Comparison of ENCODE assay signal across 14 cellular contexts in genomic region chr5:40221796-40222195, GRCh38.
A peak's percentile ranks its signal among the peaks of the same experiment; 100 is the strongest.
DNase-seq lines count a peak whose midpoint lies in the region; ATAC-seq and TF ChIP-seq lines count a peak whose summit lies in the region.
"Had no signal": no experiment of that assay in that cellular context is flagged by ENCODE, and none has a peak within 500 bp of the region (broad histone marks: within the 10 kb centered on the region; RNA-seq: fewer than 3 reads in every experiment).

No MANE protein-coding gene starts in this region.

- H3K4me3 ChIP-seq in astrocyte of the cerebellum (ENCODE audit: low read depth, low read length), result no peak overlapping the region

- no peak overlapping the region for H3K27ac Mint-ChIP-seq in T-helper 17 cell
- H3K27ac Mint-ChIP-seq: T-helper 2 cell treated with Interferon-gamma antibody and Interleukin-4, amounts not matched to agents 5 μg/mL and 100 μg/mL, for 36 hours had no signal

- no peaks in the 10 kb centered on the region for H3K27me3 Mint-ChIP-seq in T-helper 17 cell

- no peak for TF ChIP-seq CTCF in astrocyte of the cerebellum (IDR thresholded peaks at IDR 0.05; ENCODE audit: low read depth, low read length, missing control alignments)

- in situ Hi-C loops in astrocyte of the cerebellum (cut with HindIII; ENCODE audit: low sequenced_read_pairs), result no loop called here

- DNase-seq in AG08396 (ENCODE audit: low spot score) (peak; percentile 43), HS-5 (ENCODE audit: low read depth) (peak; percentile 92), astrocyte of the cerebellum (ENCODE audit: low read depth) (peak; percentile 60), iris pigment epithelial cell (ENCODE audit: low read depth) (peak; percentile 81), T-helper 1 cell (no peak), left lobe of liver (ENCODE audit: low spot score) (no peak), T-helper 17 cell (no peak), superior temporal gyrus (ENCODE audit: extremely low spot score) (no peak)
- DNase-seq: activated CD4-positive, alpha-beta T cell treated with anti-CD3 and anti-CD28 coated beads, Interleukin-2, amount 50 U/mL, for 48 hours; activated naive CD4-positive, alpha-beta T cell; AML-193; DMS153 had no signal

- no peaks in the 10 kb centered on the region for H3K9me3 ChIP-seq in T-helper 17 cell (ENCODE audit: control insufficient read depth, low read length, poor library complexity, severe bottlenecking)

- no peak for ATAC-seq in left lobe of liver
- ATAC-seq in T-helper 17 cell, result no peak

- H3K36me3 Mint-ChIP-seq in T-helper 17 cell (ENCODE audit: low read depth), result peaks cover 2% of the 10 kb centered on the region

- H3K4me1 Mint-ChIP-seq in T-helper 17 cell, result peaks cover 23% of the 10 kb centered on the region

- no peak overlapping the region for H3K4me3 Mint-ChIP-seq in T-helper 17 cell
- H3K4me3 Mint-ChIP-seq: central memory CD8-positive, alpha-beta T cell; T-helper 2 cell treated with Interferon-gamma antibody and Interleukin-4, amounts not matched to agents 5 μg/mL and 100 μg/mL, for 36 hours had no signal

Comparison
In these comparisons a context has a peak if more than half of its experiments do, and no peak if none do; other contexts are left out.
1. DNase-seq: peak in AG08396 (single experiment), HS-5 (single experiment), astrocyte of the cerebellum (single experiment) and iris pigment epithelial cell (single experiment); none in T-helper 1 cell (0 of 5), left lobe of liver (single experiment), T-helper 17 cell (0 of 3) and superior temporal gyrus (single experiment).